ENCODE assay signal across 5 cellular contexts in the genomic region with DNA sequence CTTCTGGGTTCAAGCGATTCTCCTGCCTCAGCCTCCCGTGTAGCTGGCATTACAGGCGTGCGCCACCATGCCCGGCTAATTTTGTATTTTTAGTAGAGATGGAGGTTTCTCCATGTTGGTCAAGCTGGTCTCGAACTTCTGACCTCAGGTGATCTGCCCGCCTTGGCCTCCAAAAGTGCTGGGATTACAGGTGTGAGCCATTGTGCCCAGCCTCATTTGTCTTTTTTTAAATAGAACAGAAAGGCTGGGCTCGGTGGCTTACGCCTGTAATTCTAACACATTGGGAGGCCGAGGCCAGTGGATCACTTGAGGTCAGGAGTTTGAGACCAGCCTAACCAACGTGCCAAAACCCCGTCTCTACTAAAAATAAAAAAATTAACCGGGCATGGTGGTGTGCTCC. TPM values are rescaled to one million over a fixed set of nuclear protein-coding genes. Genes with fewer than 3 reads are reported as not detected.
"Had no signal": no experiment of that assay in that cellular context is flagged by ENCODE, and none has a peak within 500 bp of the region (broad histone marks: within the 10 kb centered on the region; RNA-seq: fewer than 3 reads in every experiment).

No MANE protein-coding gene starts in this region.

RNA-seq across cellular contexts. Expression of gene ABHD16B, which starts 5.7 kb away (rescaled TPM):
- total RNA-seq: adrenal gland, lower leg skin, myocyte, ovary, urinary bladder had no signal
